ENCODE assay signal across 2 cellular contexts in the genomic region with DNA sequence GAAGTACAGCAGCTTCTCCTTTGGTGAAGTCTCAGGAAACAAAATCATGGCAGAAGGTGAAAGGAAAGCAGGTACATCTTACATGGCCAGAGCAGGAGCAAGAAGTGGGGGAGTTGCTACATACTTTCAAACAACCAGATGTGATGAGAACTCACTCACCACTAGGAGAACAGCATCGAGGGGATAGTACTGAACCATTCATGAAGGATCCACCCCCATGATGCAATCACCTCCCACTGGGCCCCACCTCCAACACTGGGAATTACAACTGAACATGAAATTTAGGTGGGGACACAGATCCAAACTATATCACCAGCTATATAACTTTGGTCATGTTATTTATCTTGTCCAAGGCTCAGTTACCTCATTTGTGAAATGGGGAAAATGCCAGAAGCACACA.
TF ChIP-seq lines count a peak whose summit lies in the region.

No MANE protein-coding gene starts in this region.

TF ChIP-seq in IMR-90, 13 proteins besides CTCF, POLR2A, EP300 and RAD21:
- TF ChIP-seq CEBPB (IDR thresholded peaks at IDR 0.05; ENCODE audit: low read depth, low read length) (peak; percentile 57), NFE2L2 (IDR thresholded peaks at IDR 0.05; ENCODE audit: low read depth, low read length) (no peak), MAFK (IDR thresholded peaks at IDR 0.05; ENCODE audit: low read depth, low read length) (no peak)

TF ChIP-seq in K562, 482 proteins besides CTCF, POLR2A, EP300 and RAD21:
- TF ChIP-seq CEBPB (tag; IDR thresholded peaks at IDR 0.05) (peak; percentile 88), MEIS2 (IDR thresholded peaks at IDR 0.05; ENCODE audit: partially characterized antibody) (peak; percentile 10), ATF7 (IDR thresholded peaks at IDR 0.05) (peak; percentile 61; the same call in 1 of the 2 replicates), BRCA1 (IDR thresholded peaks at IDR 0.05) (no peak), BRCA1 (CRISPR knock-in tag; IDR thresholded peaks at IDR 0.05) (no peak), MEF2A (IDR thresholded peaks at IDR 0.05; ENCODE audit: control insufficient read depth, low read depth, low read length) (no peak), RCOR1 (IDR thresholded peaks at IDR 0.05; ENCODE audit: borderline replicate concordance in 1 of 2, low read depth in 2 of 2, low read length in 2 of 2) (0 out of 4 replicates have a peak, but pooled peaks of 1 of the 2 experiments have one; percentile 5), JUND (IDR thresholded peaks at IDR 0.05; ENCODE audit: borderline replicate concordance, low read depth, low read length) (peak; percentile 62; the same call in 1 of the 2 replicates), JUND (tag; IDR thresholded peaks at IDR 0.05; ENCODE audit: borderline replicate concordance, low read depth, low read length) (0 out of 3 replicates have a peak, but pooled peaks have one; percentile 21), CEBPG (CRISPR knock-in tag; IDR thresholded peaks at IDR 0.05) (peak; percentile 81), CEBPG (tag; conservative IDR thresholded peaks at IDR 0.05 in 1 of 2, IDR thresholded peaks at IDR 0.05 in 1 of 2) (peak; percentile 63 to 91)
- TF ChIP-seq, protein P1, sequence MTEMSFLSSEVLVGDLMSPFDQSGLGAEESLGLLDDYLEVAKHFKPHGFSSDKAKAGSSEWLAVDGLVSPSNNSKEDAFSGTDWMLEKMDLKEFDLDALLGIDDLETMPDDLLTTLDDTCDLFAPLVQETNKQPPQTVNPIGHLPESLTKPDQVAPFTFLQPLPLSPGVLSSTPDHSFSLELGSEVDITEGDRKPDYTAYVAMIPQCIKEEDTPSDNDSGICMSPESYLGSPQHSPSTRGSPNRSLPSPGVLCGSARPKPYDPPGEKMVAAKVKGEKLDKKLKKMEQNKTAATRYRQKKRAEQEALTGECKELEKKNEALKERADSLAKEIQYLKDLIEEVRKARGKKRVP (CRISPR knock-in tag; IDR thresholded peaks at IDR 0.05) = peak; percentile 48; the same call in 1 of the 2 replicates
- TF ChIP-seq, protein P2, sequence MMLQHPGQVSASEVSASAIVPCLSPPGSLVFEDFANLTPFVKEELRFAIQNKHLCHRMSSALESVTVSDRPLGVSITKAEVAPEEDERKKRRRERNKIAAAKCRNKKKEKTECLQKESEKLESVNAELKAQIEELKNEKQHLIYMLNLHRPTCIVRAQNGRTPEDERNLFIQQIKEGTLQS (IDR thresholded peaks at IDR 0.05) = peak; percentile 93
- TF ChIP-seq, protein P2 (CRISPR knock-in tag; conservative IDR thresholded peaks at IDR 0.05) = no peak
